ENCODE assay signal across 8 cellular contexts in genomic region chr17:8288336-8289102, GRCh38. TPM values are rescaled to one million over a fixed set of nuclear protein-coding genes. Genes with fewer than 3 reads are reported as not detected.
DNase-seq lines count a peak whose midpoint lies in the region; ATAC-seq and TF ChIP-seq lines count a peak whose summit lies in the region.

Gene RANGRF, plus strand, starts transcription at chr17:8288670. Its CDS starts 119 bp downstream, at chr17:8288789.

- no peaks in the 10 kb centered on the region for H3K27me3 Mint-ChIP-seq in progenitor cell of endocrine pancreas

- TF ChIP-seq POLR2A in upper lobe of left lung (IDR thresholded peaks at IDR 0.05): peak in 3 of 4 donors; percentile 52 to 87 (median 72)

- H3K36me3 Mint-ChIP-seq in progenitor cell of endocrine pancreas (ENCODE audit: insufficient read depth): peaks cover 1% of the 10 kb centered on the region

- H3K27me3 ChIP-seq in GM06990 (replicated peaks; ENCODE audit: control insufficient read depth, insufficient read depth, low read length) (no peaks in the 10 kb centered on the region), heart right ventricle (no peaks in the 10 kb centered on the region), upper lobe of left lung (no peaks in the 10 kb centered on the region)

- H3K9me3 ChIP-seq in heart right ventricle (no peaks in the 10 kb centered on the region), upper lobe of left lung (no peaks in the 10 kb centered on the region)

- peak; percentile 77 for ATAC-seq in HG02588 (IDR thresholded peaks at IDR 0.05; ENCODE audit: unreplicated experiment)
- ATAC-seq in heart right ventricle: peak; percentile 91 to 97 (median 95)
- ATAC-seq in upper lobe of left lung (ENCODE audit: low FRiP score in 2 of 2): peak; percentile 92 to 96

- H3K27ac ChIP-seq in heart right ventricle (peak within 1 kb of the TSS; percentile 76 to 95 (median 92)), upper lobe of left lung (peak within 1 kb of the TSS; percentile 90 to 97 (median 94))

- H3K9me3 Mint-ChIP-seq in progenitor cell of endocrine pancreas (ENCODE audit: low read depth): no peaks in the 10 kb centered on the region

- H3K4me1 ChIP-seq in heart right ventricle (peaks cover 7 to 25% (median 17%) of the 10 kb centered on the region in 9 donors), upper lobe of left lung (peaks cover 10 to 32% (median 28%) of the 10 kb centered on the region in 4 donors)

- peak within 1 kb of the TSS; percentile 89 for H3K4me3 Mint-ChIP-seq in progenitor cell of endocrine pancreas (ENCODE audit: low read depth)

- DNase-seq in GM06990 (ENCODE audit: extremely low read depth, insufficient read length) (peak; percentile 88), NCI-H128 (lab: John Stamatoyannopoulos, UW; ENCODE audit: unreplicated experiment) (peak; percentile 45), amniotic epithelial cell (ENCODE audit: low read depth) (peak; percentile 75), heart right ventricle (peak; percentile 91), progenitor cell of endocrine pancreas (ENCODE audit: low spot score, unreplicated experiment) (peak; percentile 70), upper lobe of left lung (peak; percentile 94 to 96)

- H3K4me3 ChIP-seq in GM06990 (replicated peaks; ENCODE audit: low read depth, low read length) (peak within 1 kb of the TSS; percentile 87), heart right ventricle (peak within 1 kb of the TSS; percentile 67 to 85 (median 75)), upper lobe of left lung (peak within 1 kb of the TSS; percentile 63 to 89 (median 78))

- intact Hi-C loops in T-helper 1 cell treated with Interleukin-12 subunit alpha and Interleukin-12 subunit beta and Interleukin-4 antibody, amounts not matched to agents 30 ng/mL and 1 ng/mL, for 36 hours (cut with micrococcal nuclease): loop anchor here (1.0 to 10.0 kb wide), 8 partner anchors 12 to 454 kb away; partner anchors contain the start of genes BORCS6, CNTROB, KDM6B and NDEL1
- intact Hi-C loops in heart right ventricle (cut with DNase I): loop anchor here in 7 of 10 donors (2.0 to 10.0 kb wide), 4 partner anchors 36 to 184 kb away; partner anchors contain the start of genes CTC1 (in 1 of the 7) and PFAS (in 1 of the 7)

- 0% methylated on average over 53 of the region's 53 CpGs for WGBS in heart right ventricle, 2 donors
- WGBS in upper lobe of left lung, 2 donors: 0% methylated on average over 11 to 38 of the region's 53 CpGs

- no peak for TF ChIP-seq CTCF in GM06990 (IDR thresholded peaks at IDR 0.05; ENCODE audit: insufficient read depth, low read length, poor library complexity, severe bottlenecking)
- TF ChIP-seq CTCF in heart right ventricle (IDR thresholded peaks at IDR 0.05): no peak
- TF ChIP-seq CTCF in progenitor cell of endocrine pancreas (IDR thresholded peaks at IDR 0.05; ENCODE audit: unreplicated experiment): no peak
- peak in 1 of 6 experiments; percentile 15 for TF ChIP-seq CTCF in upper lobe of left lung (IDR thresholded peaks at IDR 0.05)

- H3K27ac Mint-ChIP-seq in progenitor cell of endocrine pancreas: peak within 1 kb of the TSS; percentile 88

- TF ChIP-seq EP300 in upper lobe of left lung (IDR thresholded peaks at IDR 0.05): no peak

- peaks cover 12% of the 10 kb centered on the region for H3K4me1 Mint-ChIP-seq in progenitor cell of endocrine pancreas (ENCODE audit: low read depth)

- H3K36me3 ChIP-seq in GM06990 (ENCODE audit: control insufficient read depth, insufficient read depth, low read length): no peaks in the 10 kb centered on the region; the same call in 1 of the 2 replicates
- peaks cover 0 to 2% (median 0%) of the 10 kb centered on the region in 9 donors for H3K36me3 ChIP-seq in heart right ventricle
- no peaks in the 10 kb centered on the region for H3K36me3 ChIP-seq in upper lobe of left lung

RNA-seq across cellular contexts. Expression of gene RANGRF, which starts in this region (rescaled TPM):
- total RNA-seq in T-helper 1 cell treated with Interleukin-12 subunit alpha and Interleukin-12 subunit beta and Interleukin-4 antibody, amounts not matched to agents 30 ng/mL and 1 ng/mL, for 36 hours: 45.5 and 49.9 TPM in 2 replicates
- total RNA-seq in heart right ventricle (10 to 100 TPM; 20.7 to 28.2 (median 24.4) TPM), progenitor cell of endocrine pancreas (31.2 and 33.6 TPM in 2 replicates), upper lobe of left lung (10 to 100 TPM; 19.9 to 32.4 (median 26.6) TPM)
- polyA plus RNA-seq in heart right ventricle: 10 to 100 TPM; 32.3 to 53.5 TPM

Comparison
In these comparisons a context has a peak if more than half of its experiments do, and no peak if none do; other contexts are left out.
1. Peak in every context shown above with its lines: DNase-seq, ATAC-seq, H3K4me3 ChIP-seq and H3K27ac ChIP-seq.
2. DNase-seq: peak in every context shown above with its lines; median percentile 95 in upper lobe of left lung; 91 in heart right ventricle; 88 in GM06990; 75 in amniotic epithelial cell; 70 in progenitor cell of endocrine pancreas; 45 in NCI-H128.